ENCODE assay signal across 12 cellular contexts in genomic region chr2:214543386-214543955, GRCh38.
DNase-seq lines count a peak whose midpoint lies in the region; ATAC-seq, FAIRE-seq and TF ChIP-seq lines count a peak whose summit lies in the region.
"Had no signal": no experiment of that assay in that cellular context is flagged by ENCODE, and none has a peak within 500 bp of the region (broad histone marks: within the 10 kb centered on the region; RNA-seq: fewer than 3 reads in every experiment).

No MANE protein-coding gene starts in this region.

- no peaks in the 10 kb centered on the region for H3K9me3 Mint-ChIP-seq in progenitor cell of endocrine pancreas (ENCODE audit: low read depth)
- H3K9me3 Mint-ChIP-seq in CD14-positive monocyte, result peaks cover 0 to 4% (median 0%) of the 10 kb centered on the region in 7 donors
- H3K9me3 Mint-ChIP-seq: T-helper 2 cell treated with Interferon-gamma antibody and Interleukin-4, amounts not matched to agents 5 μg/mL and 100 μg/mL, for 36 hours had no signal

- WGBS in HepG2 (ENCODE audit: low lambda C conversion rate), result under 1% methylated on average over 2 of the region's 2 CpGs

- TF ChIP-seq POLR2A in HepG2 (IDR thresholded peaks at IDR 0.05; ENCODE audit: insufficient read depth in 1 of 2, low read depth in 2 of 2, low read length in 2 of 2), result no peak

- H3K4me2 ChIP-seq in HepG2 (ENCODE audit: low read depth, low read length), result no peak overlapping the region
- H3K4me2 ChIP-seq: BLaER1 had no signal

- H3K79me2 ChIP-seq in HepG2 (ENCODE audit: insufficient read depth, low read length), result no peaks in the 10 kb centered on the region

- no peak overlapping the region for H3K27ac ChIP-seq in HepG2 (ENCODE audit: extremely low read length, insufficient read depth, low read length)
- H3K27ac ChIP-seq: BLaER1 had no signal

- no peak for ATAC-seq in HepG2
- ATAC-seq in T-helper 17 cell, result no peak

- DNase-seq in ACHN, result peak; percentile 10
- DNase-seq in HS-5 (ENCODE audit: low read depth), result peak; percentile 49
- DNase-seq in RCC 7860 (ENCODE audit: low spot score), result peak; percentile 35
- DNase-seq in fibroblast of pulmonary artery (ENCODE audit: low read depth), result peak; percentile 3
- no peak for DNase-seq in HepG2 (ENCODE audit: low spot score)
- no peak for DNase-seq in progenitor cell of endocrine pancreas (ENCODE audit: low spot score, unreplicated experiment)
- no peak for DNase-seq in T-helper 17 cell
- no peak for DNase-seq in CD14-positive monocyte (ENCODE audit: low spot score)
- DNase-seq: activated naive CD4-positive, alpha-beta T cell treated with anti-CD3 and anti-CD28 coated beads, Interleukin-2, amount 50 U/mL, for 16 hours; Karpas-422 had no signal

- H3K4me3 Mint-ChIP-seq in progenitor cell of endocrine pancreas (ENCODE audit: low read depth) (no peak overlapping the region), T-helper 17 cell (no peak overlapping the region), CD14-positive monocyte (no peak overlapping the region)
- H3K4me3 Mint-ChIP-seq: T-helper 2 cell treated with Interferon-gamma antibody and Interleukin-4, amounts not matched to agents 5 μg/mL and 100 μg/mL, for 36 hours had no signal

- H3K27ac Mint-ChIP-seq in progenitor cell of endocrine pancreas, result no peak overlapping the region
- no peak overlapping the region for H3K27ac Mint-ChIP-seq in T-helper 17 cell
- H3K27ac Mint-ChIP-seq in CD14-positive monocyte, result no peak overlapping the region
- H3K27ac Mint-ChIP-seq: T-helper 2 cell treated with Interferon-gamma antibody and Interleukin-4, amounts not matched to agents 5 μg/mL and 100 μg/mL, for 36 hours had no signal

- intact Hi-C loops in HepG2 (cut with micrococcal nuclease; ENCODE audit: unreplicated experiment), result no loop called here
- intact Hi-C loops in CD14-positive monocyte (cut with micrococcal nuclease), result no loop called here

- H2AFZ ChIP-seq in HepG2 (ENCODE audit: low read length), result no peak overlapping the region

- H3K4me1 Mint-ChIP-seq in progenitor cell of endocrine pancreas (ENCODE audit: low read depth) (peaks cover 1% of the 10 kb centered on the region), T-helper 17 cell (no peaks in the 10 kb centered on the region), CD14-positive monocyte (no peaks in the 10 kb centered on the region)

- TF ChIP-seq EP300 in HepG2 (IDR thresholded peaks at IDR 0.05; ENCODE audit: low read depth in 2 of 2, low read length in 2 of 2) (no peak), HepG2 (CRISPR knock-in tag; IDR thresholded peaks at IDR 0.05; ENCODE audit: borderline replicate concordance) (no peak)

- H3K27me3 Mint-ChIP-seq in progenitor cell of endocrine pancreas (no peaks in the 10 kb centered on the region), T-helper 17 cell (peaks cover 15% of the 10 kb centered on the region), CD14-positive monocyte (ENCODE audit: low read depth in 3 of 3) (peaks cover 0 to 1% (median 0%) of the 10 kb centered on the region in 3 donors)

- in situ Hi-C loops in ACHN (cut with HindIII; ENCODE audit: low pct_ligation_motif_present, low pct_unique_long_range_greater_than_20kb, low sequenced_read_pairs) (no loop called here), HepG2 (cut with HindIII; ENCODE audit: extremely low pct_ligation_motif_present, low pct_unique_long_range_greater_than_20kb) (no loop called here)

- FAIRE-seq in RCC 7860 (lab: Jason Lieb, UNC), result peak; percentile 26
- no peak for FAIRE-seq in HepG2 (lab: Jason Lieb, UNC)

- CTCF ChIA-PET in HepG2 (lab: Yijun Ruan, JAX; ENCODE audit: low intra/inter-chr PET ratio, low total read pairs), result no interaction called here

- H3K9me3 ChIP-seq in HepG2 (ENCODE audit: low read length) (no peaks in the 10 kb centered on the region), T-helper 17 cell (ENCODE audit: control insufficient read depth, low read length, poor library complexity, severe bottlenecking) (no peaks in the 10 kb centered on the region)
- H3K9me3 ChIP-seq: BLaER1 had no signal

- H3K9ac ChIP-seq in HepG2 (ENCODE audit: insufficient read depth, low read depth, low read length), result no peak overlapping the region
- H3K9ac ChIP-seq: BLaER1 had no signal

- TF ChIP-seq CTCF in fibroblast of pulmonary artery (IDR thresholded peaks at IDR 0.05; ENCODE audit: low read length, missing control alignments) (no peak), HepG2 (CRISPR knock-in tag; IDR thresholded peaks at IDR 0.05) (no peak), progenitor cell of endocrine pancreas (IDR thresholded peaks at IDR 0.05; ENCODE audit: unreplicated experiment) (no peak), CD14-positive monocyte (IDR thresholded peaks at IDR 0.05) (no peak)

- no peaks in the 10 kb centered on the region for H3K4me1 ChIP-seq in HepG2 (ENCODE audit: insufficient read depth, low read length)
- H3K4me1 ChIP-seq: BLaER1 had no signal

- no peak for TF ChIP-seq RAD21 in HepG2 (CRISPR knock-in tag; IDR thresholded peaks at IDR 0.05)

- H3K27me3 ChIP-seq in HepG2 (ENCODE audit: control insufficient read depth in 1 of 2, insufficient read depth in 2 of 2, low read length in 2 of 2), result no peaks in the 10 kb centered on the region
- H3K27me3 ChIP-seq: BLaER1 had no signal

- POLR2A ChIA-PET in HepG2 (lab: Yijun Ruan, JAX), result no interaction called here

- no peaks in the 10 kb centered on the region for H3K36me3 Mint-ChIP-seq in progenitor cell of endocrine pancreas (ENCODE audit: insufficient read depth)
- no peaks in the 10 kb centered on the region for H3K36me3 Mint-ChIP-seq in T-helper 17 cell (ENCODE audit: low read depth)
- H3K36me3 Mint-ChIP-seq in CD14-positive monocyte, result no peaks in the 10 kb centered on the region

- BruUV-seq in HepG2 (replicated peaks; lab: Mats Ljungman, UMichigan), result no TSS peak

- no peaks in the 10 kb centered on the region for H4K20me1 ChIP-seq in HepG2 (ENCODE audit: insufficient read depth, low read length)
- H4K20me1 ChIP-seq: BLaER1 had no signal

- no peaks in the 10 kb centered on the region for H3K36me3 ChIP-seq in HepG2 (replicated peaks in 1 of 2; ENCODE audit: control insufficient read depth in 1 of 2, insufficient read depth in 2 of 2, low read length in 2 of 2)
- H3K36me3 ChIP-seq: BLaER1 had no signal

- H3K4me3 ChIP-seq in fibroblast of pulmonary artery (replicated peaks; ENCODE audit: low read depth, low read length), result no peak overlapping the region
- H3K4me3 ChIP-seq in HepG2 (replicated peaks in 1 of 3; ENCODE audit: insufficient read depth in 1 of 3, low read depth in 2 of 3, low read length in 3 of 3), result no peak overlapping the region
- H3K4me3 ChIP-seq: BLaER1 had no signal

TF ChIP-seq in HepG2, 621 proteins besides CTCF, POLR2A, EP300 and RAD21 (continues in another document):
- TF ChIP-seq KDM2A (CRISPR knock-in tag; IDR thresholded peaks at IDR 0.05; ENCODE audit: borderline replicate concordance, low read depth) (no peak), NFKB2 (CRISPR knock-in tag; IDR thresholded peaks at IDR 0.05; ENCODE audit: borderline replicate concordance) (no peak), ZNF850 (CRISPR knock-in tag; conservative IDR thresholded peaks at IDR 0.05) (no peak), FOXK1 (CRISPR knock-in tag; IDR thresholded peaks at IDR 0.05; ENCODE audit: borderline replicate concordance, low read depth) (no peak), FOXA1 (IDR thresholded peaks at IDR 0.05) (no peak), FOXA1 (CRISPR knock-in tag; IDR thresholded peaks at IDR 0.05) (no peak), ZSCAN25 (CRISPR knock-in tag; IDR thresholded peaks at IDR 0.05) (no peak), MIER3 (CRISPR knock-in tag; IDR thresholded peaks at IDR 0.05; ENCODE audit: borderline replicate concordance) (no peak)
- TF ChIP-seq, protein P1, sequence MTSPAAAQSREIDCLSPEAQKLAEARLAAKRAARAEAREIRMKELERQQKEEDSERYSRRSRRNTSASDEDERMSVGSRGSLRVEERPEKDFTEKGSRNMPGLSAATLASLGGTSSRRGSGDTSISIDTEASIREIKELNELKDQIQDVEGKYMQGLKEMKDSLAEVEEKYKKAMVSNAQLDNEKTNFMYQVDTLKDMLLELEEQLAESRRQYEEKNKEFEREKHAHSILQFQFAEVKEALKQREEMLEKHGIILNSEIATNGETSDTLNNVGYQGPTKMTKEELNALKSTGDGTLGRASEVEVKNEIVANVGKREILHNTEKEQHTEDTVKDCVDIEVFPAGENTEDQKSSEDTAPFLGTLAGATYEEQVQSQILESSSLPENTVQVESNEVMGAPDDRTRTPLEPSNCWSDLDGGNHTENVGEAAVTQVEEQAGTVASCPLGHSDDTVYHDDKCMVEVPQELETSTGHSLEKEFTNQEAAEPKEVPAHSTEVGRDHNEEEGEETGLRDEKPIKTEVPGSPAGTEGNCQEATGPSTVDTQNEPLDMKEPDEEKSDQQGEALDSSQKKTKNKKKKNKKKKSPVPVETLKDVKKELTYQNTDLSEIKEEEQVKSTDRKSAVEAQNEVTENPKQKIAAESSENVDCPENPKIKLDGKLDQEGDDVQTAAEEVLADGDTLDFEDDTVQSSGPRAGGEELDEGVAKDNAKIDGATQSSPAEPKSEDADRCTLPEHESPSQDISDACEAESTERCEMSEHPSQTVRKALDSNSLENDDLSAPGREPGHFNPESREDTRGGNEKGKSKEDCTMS (CRISPR knock-in tag; conservative IDR thresholded peaks at IDR 0.05), result no peak
- TF ChIP-seq, protein P2, sequence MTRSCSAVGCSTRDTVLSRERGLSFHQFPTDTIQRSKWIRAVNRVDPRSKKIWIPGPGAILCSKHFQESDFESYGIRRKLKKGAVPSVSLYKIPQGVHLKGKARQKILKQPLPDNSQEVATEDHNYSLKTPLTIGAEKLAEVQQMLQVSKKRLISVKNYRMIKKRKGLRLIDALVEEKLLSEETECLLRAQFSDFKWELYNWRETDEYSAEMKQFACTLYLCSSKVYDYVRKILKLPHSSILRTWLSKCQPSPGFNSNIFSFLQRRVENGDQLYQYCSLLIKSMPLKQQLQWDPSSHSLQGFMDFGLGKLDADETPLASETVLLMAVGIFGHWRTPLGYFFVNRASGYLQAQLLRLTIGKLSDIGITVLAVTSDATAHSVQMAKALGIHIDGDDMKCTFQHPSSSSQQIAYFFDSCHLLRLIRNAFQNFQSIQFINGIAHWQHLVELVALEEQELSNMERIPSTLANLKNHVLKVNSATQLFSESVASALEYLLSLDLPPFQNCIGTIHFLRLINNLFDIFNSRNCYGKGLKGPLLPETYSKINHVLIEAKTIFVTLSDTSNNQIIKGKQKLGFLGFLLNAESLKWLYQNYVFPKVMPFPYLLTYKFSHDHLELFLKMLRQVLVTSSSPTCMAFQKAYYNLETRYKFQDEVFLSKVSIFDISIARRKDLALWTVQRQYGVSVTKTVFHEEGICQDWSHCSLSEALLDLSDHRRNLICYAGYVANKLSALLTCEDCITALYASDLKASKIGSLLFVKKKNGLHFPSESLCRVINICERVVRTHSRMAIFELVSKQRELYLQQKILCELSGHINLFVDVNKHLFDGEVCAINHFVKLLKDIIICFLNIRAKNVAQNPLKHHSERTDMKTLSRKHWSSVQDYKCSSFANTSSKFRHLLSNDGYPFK (CRISPR knock-in tag; IDR thresholded peaks at IDR 0.05; ENCODE audit: borderline replicate concordance), result no peak

Comparison
In these comparisons a context has a peak if more than half of its experiments do, and no peak if none do; other contexts are left out.
1. DNase-seq: peak in ACHN (single experiment), HS-5 (single experiment), RCC 7860 (single experiment) and fibroblast of pulmonary artery (single experiment); none in HepG2 (single experiment), progenitor cell of endocrine pancreas (single experiment), T-helper 17 cell (0 of 3) and CD14-positive monocyte (single experiment).